Comparison of ENCODE assay signal across 21 cellular contexts in genomic region chr13:112720814-112721197, GRCh38. TPM values are rescaled to one million over a fixed set of nuclear protein-coding genes. Genes with fewer than 3 reads are reported as not detected.
DNase-seq lines count a peak whose midpoint lies in the region; ATAC-seq and TF ChIP-seq lines count a peak whose summit lies in the region.
"Had no signal": no experiment of that assay in that cellular context is flagged by ENCODE, and none has a peak within 500 bp of the region (broad histone marks: within the 10 kb centered on the region; RNA-seq: fewer than 3 reads in every experiment).

No MANE protein-coding gene starts in this region.

- CTCF ChIA-PET in Panc1 (lab: Charles Lee): no interaction called here

- POLR2A ChIA-PET in Panc1 (lab: Charles Lee): no interaction called here

- H4K20me1 ChIP-seq in neural progenitor cell (ENCODE audit: low read depth): peaks cover 26% of the 10 kb centered on the region

- H3K27me3 Mint-ChIP-seq in CD14-positive monocyte (ENCODE audit: low read depth in 3 of 3) (no peaks in the 10 kb centered on the region), progenitor cell of endocrine pancreas (no peaks in the 10 kb centered on the region), neural progenitor cell (ENCODE audit: insufficient read depth, low read depth) (no peaks in the 10 kb centered on the region)
- H3K27me3 Mint-ChIP-seq: activated CD4-positive, alpha-beta memory T cell treated with anti-CD3 and anti-CD28 coated beads for 36 hours; brain had no signal

- H3K4me3 ChIP-seq in Panc1 (ENCODE audit: low read depth in 2 of 2, low read length in 2 of 2) (peak overlapping the region in 1 of 2 experiments; percentile 33; a peak in 1 of 4 replicates), lower lobe of right lung (no peak overlapping the region), neural progenitor cell (no peak overlapping the region)
- H3K4me3 ChIP-seq: coronary artery had no signal

- in situ Hi-C loops in Panc1 (cut with HindIII; ENCODE audit: low pct_unique_long_range_greater_than_20kb, low sequenced_read_pairs): no loop called here

- no peak for TF ChIP-seq CTCF in CD14-positive monocyte (IDR thresholded peaks at IDR 0.05)
- TF ChIP-seq CTCF in Panc1 (IDR thresholded peaks at IDR 0.05): no peak
- no peak for TF ChIP-seq CTCF in lower lobe of right lung (IDR thresholded peaks at IDR 0.05)
- TF ChIP-seq CTCF in progenitor cell of endocrine pancreas (IDR thresholded peaks at IDR 0.05; ENCODE audit: unreplicated experiment): no peak
- no peak for TF ChIP-seq CTCF in neural progenitor cell (IDR thresholded peaks at IDR 0.05)

- H2AFZ ChIP-seq in neural progenitor cell (replicated peaks): no peak overlapping the region

- ATAC-seq in Panc1 (no peak), lower lobe of right lung (no peak), GM19395 (IDR thresholded peaks at IDR 0.05; ENCODE audit: unreplicated experiment) (no peak), HG02763 (IDR thresholded peaks at IDR 0.05; ENCODE audit: unreplicated experiment) (no peak)

- H3K27ac Mint-ChIP-seq in CD14-positive monocyte (peak overlapping the region in 4 of 7 donors; percentile 2 to 65 (median 40)), progenitor cell of endocrine pancreas (peak overlapping the region; percentile 94), neural progenitor cell (no peak overlapping the region)
- H3K27ac Mint-ChIP-seq: activated CD4-positive, alpha-beta memory T cell treated with anti-CD3 and anti-CD28 coated beads for 36 hours had no signal

- BruUV-seq in Panc1 (replicated peaks; lab: Mats Ljungman, UMichigan): no TSS peak

- H3K9me3 Mint-ChIP-seq in CD14-positive monocyte (peaks cover 0 to 2% (median 0%) of the 10 kb centered on the region in 7 donors), progenitor cell of endocrine pancreas (ENCODE audit: low read depth) (peaks cover 3% of the 10 kb centered on the region), neural progenitor cell (peaks cover 6% of the 10 kb centered on the region)
- H3K9me3 Mint-ChIP-seq: activated CD4-positive, alpha-beta memory T cell treated with anti-CD3 and anti-CD28 coated beads for 36 hours had no signal

- H3K4me3 Mint-ChIP-seq in CD14-positive monocyte: no peak overlapping the region
- H3K4me3 Mint-ChIP-seq in progenitor cell of endocrine pancreas (ENCODE audit: low read depth): no peak overlapping the region
- H3K4me3 Mint-ChIP-seq in neural progenitor cell: no peak overlapping the region
- H3K4me3 Mint-ChIP-seq: activated CD4-positive, alpha-beta memory T cell treated with anti-CD3 and anti-CD28 coated beads for 36 hours; brain had no signal

- H3K36me3 Mint-ChIP-seq in CD14-positive monocyte (peaks cover 18 to 56% of the 10 kb centered on the region in 2 donors), progenitor cell of endocrine pancreas (ENCODE audit: insufficient read depth) (peaks cover 12% of the 10 kb centered on the region), neural progenitor cell (peaks cover 18% of the 10 kb centered on the region)
- H3K36me3 Mint-ChIP-seq: activated CD4-positive, alpha-beta memory T cell treated with anti-CD3 and anti-CD28 coated beads for 36 hours had no signal

- no peak overlapping the region for H3K9ac ChIP-seq in neural progenitor cell

- no peaks in the 10 kb centered on the region for H3K36me3 ChIP-seq in Panc1 (ENCODE audit: control insufficient read depth, insufficient read depth, low read length)
- H3K36me3 ChIP-seq in lower lobe of right lung: peaks cover 6% of the 10 kb centered on the region
- no peaks in the 10 kb centered on the region for H3K36me3 ChIP-seq in neural progenitor cell

- intact Hi-C loops in CD14-positive monocyte (cut with micrococcal nuclease) (no loop called here), Panc1 (cut with micrococcal nuclease; ENCODE audit: unreplicated experiment) (no loop called here), lower lobe of right lung (cut with DNase I) (no loop called here)

- H3K27me3 ChIP-seq in Panc1 (ENCODE audit: control insufficient read depth, insufficient read depth, low read length): no peaks in the 10 kb centered on the region
- no peaks in the 10 kb centered on the region for H3K27me3 ChIP-seq in lower lobe of right lung (ENCODE audit: low read depth)
- no peaks in the 10 kb centered on the region for H3K27me3 ChIP-seq in neural progenitor cell

- H3K4me1 ChIP-seq in Panc1 (ENCODE audit: control insufficient read depth, insufficient read depth, low read length) (peaks cover 65% of the 10 kb centered on the region), lower lobe of right lung (peaks cover 52% of the 10 kb centered on the region), neural progenitor cell (peaks cover 12% of the 10 kb centered on the region)

- H3K4me2 ChIP-seq in neural progenitor cell: no peak overlapping the region

- peak overlapping the region; percentile 94 for H3K27ac ChIP-seq in Panc1 (ENCODE audit: low read length)
- H3K27ac ChIP-seq in lower lobe of right lung: peak overlapping the region; percentile 70
- no peak overlapping the region for H3K27ac ChIP-seq in neural progenitor cell
- H3K27ac ChIP-seq: C4-2B, RWPE1 had no signal

- H3K4me1 Mint-ChIP-seq in CD14-positive monocyte (peaks cover 31% of the 10 kb centered on the region), progenitor cell of endocrine pancreas (ENCODE audit: low read depth) (peaks cover 64% of the 10 kb centered on the region), neural progenitor cell (peaks cover 31% of the 10 kb centered on the region)

- DNase-seq in CD14-positive monocyte (ENCODE audit: low spot score) (no peak), Panc1 (ENCODE audit: low read depth, low spot score) (no peak), lower lobe of right lung (no peak), progenitor cell of endocrine pancreas (ENCODE audit: low spot score, unreplicated experiment) (no peak), neural progenitor cell (ENCODE audit: low spot score) (no peak), GM03348 (ENCODE audit: low spot score) (no peak)
- DNase-seq: activated CD4-positive, alpha-beta memory T cell treated with anti-CD3 and anti-CD28 coated beads for 36 hours; activated CD4-positive, CD25-positive, alpha-beta regulatory T cell; activated gamma-delta T cell treated with Interleukin-2 at 50 U/mL for 16 hours; DMS 273 treated with DMSO at 0.1 percent for 48 hours; kidney glomerular epithelial cell; MM.1S; NCI-H146; NCI-H524; T1000 had no signal

- peaks cover 21% of the 10 kb centered on the region for H3K79me2 ChIP-seq in neural progenitor cell (ENCODE audit: low read depth)

- peaks cover 6% of the 10 kb centered on the region for H3F3A ChIP-seq in neural progenitor cell (ENCODE audit: low read depth)

- H3K9me3 ChIP-seq in Panc1 (ENCODE audit: control insufficient read depth, insufficient read depth, low read depth, low read length): no peaks in the 10 kb centered on the region
- no peaks in the 10 kb centered on the region for H3K9me3 ChIP-seq in lower lobe of right lung
- no peaks in the 10 kb centered on the region for H3K9me3 ChIP-seq in neural progenitor cell (ENCODE audit: low read depth)

RNA-seq across cellular contexts. Expression of gene ATP11A, which starts 31.0 kb away (rescaled TPM):
- polyA plus RNA-seq in CD14-positive monocyte: 1 to 10 TPM; 7.2 to 7.6 TPM
- 85.8 TPM for total RNA-seq in Panc1 (2021; ENCODE audit: unreplicated experiment)
- polyA plus RNA-seq in Panc1 (2012; ENCODE audit: insufficient read length): 63.9 TPM
- 281 TPM for total RNA-seq in lower lobe of right lung
- 100 and 109 TPM in 2 replicates for total RNA-seq in progenitor cell of endocrine pancreas
- 12.6 and 17.6 TPM in 2 replicates for total RNA-seq in neural progenitor cell (ENCODE audit: low replicate concordance)
